ENCODE assay signal across 2 cellular contexts in genomic region chr5:14510156-14510734, GRCh38.
TF ChIP-seq lines count a peak whose summit lies in the region.

No MANE protein-coding gene starts in this region.

TF ChIP-seq in IMR-90, 13 proteins besides CTCF, POLR2A, EP300 and RAD21 (continued from another document):
- no peak for TF ChIP-seq CHD1 (IDR thresholded peaks at IDR 0.05; ENCODE audit: low read depth, low read length)
- TF ChIP-seq FOS (IDR thresholded peaks at IDR 0.05; ENCODE audit: low read depth, low read length) = no peak
- no peak for TF ChIP-seq MAFK (IDR thresholded peaks at IDR 0.05; ENCODE audit: low read depth, low read length)
- no peak for TF ChIP-seq NFE2L2 (IDR thresholded peaks at IDR 0.05; ENCODE audit: low read depth, low read length)
- TF ChIP-seq CEBPB (IDR thresholded peaks at IDR 0.05; ENCODE audit: low read depth, low read length) = no peak

TF ChIP-seq in WTC11, 78 proteins besides CTCF, POLR2A, EP300 and RAD21 (continued from another document):
- TF ChIP-seq OVOL2 (CRISPR knock-in tag; IDR thresholded peaks at IDR 0.05; ENCODE audit: borderline replicate concordance) = no peak
- no peak for TF ChIP-seq CBFB (CRISPR knock-in tag; IDR thresholded peaks at IDR 0.05; ENCODE audit: low read depth)
